16 cellular contexts compared by ENCODE assay signal in genomic region chr9:94981661-94982060, GRCh38.
A peak's percentile ranks its signal among the peaks of the same experiment; 100 is the strongest.
DNase-seq lines count a peak whose midpoint lies in the region; ATAC-seq and TF ChIP-seq lines count a peak whose summit lies in the region.
"Had no signal": no experiment of that assay in that cellular context is flagged by ENCODE, and none has a peak within 500 bp of the region (broad histone marks: within the 10 kb centered on the region; RNA-seq: fewer than 3 reads in every experiment).

No MANE protein-coding gene starts in this region.

- H3K36me3 Mint-ChIP-seq in osteocyte (ENCODE audit: unreplicated experiment): peaks cover 15% of the 10 kb centered on the region
- H3K36me3 Mint-ChIP-seq in CD8-positive, alpha-beta T cell: peaks cover 17% of the 10 kb centered on the region

- no peaks in the 10 kb centered on the region for H3K9me3 Mint-ChIP-seq in osteocyte (ENCODE audit: unreplicated experiment)
- no peaks in the 10 kb centered on the region for H3K9me3 Mint-ChIP-seq in CD8-positive, alpha-beta T cell
- H3K9me3 Mint-ChIP-seq: CD4-positive, alpha-beta T cell had no signal

- H3K9ac ChIP-seq in liver (ENCODE audit: low read depth in 1 of 2, low read length in 2 of 2): no peak overlapping the region

- H3K4me3 ChIP-seq in liver (ENCODE audit: low read depth in 1 of 3, low read length in 3 of 3): no peak overlapping the region
- no peak overlapping the region for H3K4me3 ChIP-seq in right lobe of liver
- H3K4me3 ChIP-seq in effector memory CD4-positive, alpha-beta T cell (ENCODE audit: insufficient read depth, low read depth, low read length, poor library complexity, severe bottlenecking): no peak overlapping the region
- no peak overlapping the region for H3K4me3 ChIP-seq in CD8-positive, alpha-beta T cell (ENCODE audit: low read depth, low read length)

- CTCF ChIA-PET in CD8-positive, alpha-beta T cell (lab: Charles Lee): no interaction called here

- DNase-seq in right lobe of liver: no peak
- peak; percentile 67 for DNase-seq in islet precursor cell
- DNase-seq in osteocyte (ENCODE audit: extremely low spot score, unreplicated experiment): no peak
- DNase-seq in NCI-H187 (lab: John Stamatoyannopoulos, UW): no peak
- no peak for DNase-seq in stimulated activated CD4-positive, alpha-beta T cell treated with anti-CD3 and anti-CD28 coated beads, Interleukin-1b, Interleukin-23, amount 100 ng/mL, for 48 hours
- no peak for DNase-seq in effector memory CD4-positive, alpha-beta T cell
- no peak for DNase-seq in CD8-positive, alpha-beta T cell
- DNase-seq: Calu3; CD4-positive, alpha-beta T cell; GF-D8; NCI-H1105 treated with DMSO at 0.1 percent for 48 hours; NCI-H1694 treated with DMSO at 0.1 percent for 48 hours; NCI-H2107; NCI-H510A treated with DMSO at 0.1 percent for 48 hours; SHP77 had no signal

- H3K4me1 ChIP-seq in liver (ENCODE audit: control insufficient read depth in 4 of 4, insufficient read depth in 4 of 4, low read length in 3 of 4): peaks cover 2 to 19% (median 13%) of the 10 kb centered on the region in 4 donors
- peaks cover 0 to 41% (median 17%) of the 10 kb centered on the region in 4 donors for H3K4me1 ChIP-seq in right lobe of liver
- no peaks in the 10 kb centered on the region for H3K4me1 ChIP-seq in effector memory CD4-positive, alpha-beta T cell (ENCODE audit: control insufficient read depth, insufficient read depth, low read length, poor library complexity, severe bottlenecking)
- H3K4me1 ChIP-seq in CD8-positive, alpha-beta T cell (ENCODE audit: insufficient read depth, low read length): peaks cover 13% of the 10 kb centered on the region

- H3K4me1 Mint-ChIP-seq in osteocyte (ENCODE audit: unreplicated experiment): peaks cover 28% of the 10 kb centered on the region
- H3K4me1 Mint-ChIP-seq in CD8-positive, alpha-beta T cell (ENCODE audit: low read depth): peaks cover 13% of the 10 kb centered on the region

- no peak for TF ChIP-seq RAD21 in liver (IDR thresholded peaks at IDR 0.05)

- no peaks in the 10 kb centered on the region for H3K9me3 ChIP-seq in liver (ENCODE audit: control insufficient read depth in 4 of 4, low read length in 3 of 4)
- H3K9me3 ChIP-seq in right lobe of liver: no peaks in the 10 kb centered on the region
- H3K9me3 ChIP-seq in effector memory CD4-positive, alpha-beta T cell (ENCODE audit: control insufficient read depth, low read length): no peaks in the 10 kb centered on the region
- H3K9me3 ChIP-seq in CD8-positive, alpha-beta T cell (ENCODE audit: low read length): no peaks in the 10 kb centered on the region

- 96% methylated on average over 4 of the region's 4 CpGs for WGBS in liver
- 92% methylated on average over 4 of the region's 4 CpGs for WGBS in right lobe of liver (ENCODE audit: insufficient coverage, low coverage, low lambda C conversion rate, missing lambda C conversion rate)

- H3K27me3 ChIP-seq in liver (ENCODE audit: control insufficient read depth in 4 of 4, insufficient read depth in 4 of 4, low read length in 3 of 4) (no peaks in the 10 kb centered on the region), right lobe of liver (no peaks in the 10 kb centered on the region)
- no peaks in the 10 kb centered on the region for H3K27me3 ChIP-seq in effector memory CD4-positive, alpha-beta T cell (replicated peaks; ENCODE audit: control insufficient read depth, insufficient read depth, low read length, poor library complexity, severe bottlenecking)
- H3K27me3 ChIP-seq in CD8-positive, alpha-beta T cell (ENCODE audit: insufficient read depth, low read length): no peaks in the 10 kb centered on the region

- H3K27me3 Mint-ChIP-seq in osteocyte (ENCODE audit: unreplicated experiment): no peaks in the 10 kb centered on the region
- H3K27me3 Mint-ChIP-seq in CD8-positive, alpha-beta T cell (ENCODE audit: low read depth): peaks cover 5% of the 10 kb centered on the region
- H3K27me3 Mint-ChIP-seq: CD4-positive, alpha-beta T cell had no signal

- H3K4me3 Mint-ChIP-seq in osteocyte (ENCODE audit: unreplicated experiment): no peak overlapping the region
- H3K4me3 Mint-ChIP-seq in CD8-positive, alpha-beta T cell: no peak overlapping the region
- H3K4me3 Mint-ChIP-seq: CD4-positive, alpha-beta T cell had no signal

- no peak for TF ChIP-seq CTCF in liver (IDR thresholded peaks at IDR 0.05; ENCODE audit: low read depth, low read length, missing input control)
- no peak for TF ChIP-seq CTCF in right lobe of liver (IDR thresholded peaks at IDR 0.05)
- TF ChIP-seq CTCF in osteocyte (IDR thresholded peaks at IDR 0.05): no peak
- TF ChIP-seq CTCF in CD8-positive, alpha-beta T cell (IDR thresholded peaks at IDR 0.05): no peak

- POLR2A ChIA-PET in CD8-positive, alpha-beta T cell (lab: Charles Lee): no interaction called here

- no peak for ATAC-seq in right lobe of liver
- ATAC-seq in CD8-positive, alpha-beta T cell: no peak

- peak overlapping the region; percentile 27 for H3K27ac Mint-ChIP-seq in osteocyte (ENCODE audit: unreplicated experiment)
- H3K27ac Mint-ChIP-seq in CD8-positive, alpha-beta T cell: no peak overlapping the region
- H3K27ac Mint-ChIP-seq: CD4-positive, alpha-beta T cell had no signal

- H3K36me3 ChIP-seq in liver (ENCODE audit: control insufficient read depth in 4 of 4, insufficient read depth in 3 of 4, low read depth in 1 of 4, low read length in 3 of 4): no peaks in the 10 kb centered on the region
- no peaks in the 10 kb centered on the region for H3K36me3 ChIP-seq in right lobe of liver
- H3K36me3 ChIP-seq in effector memory CD4-positive, alpha-beta T cell (ENCODE audit: control insufficient read depth, insufficient read depth, low read length): no peaks in the 10 kb centered on the region
- H3K36me3 ChIP-seq in CD8-positive, alpha-beta T cell (ENCODE audit: insufficient read depth, low read length): no peaks in the 10 kb centered on the region

- peak overlapping the region; percentile 4 to 19 for H3K27ac ChIP-seq in liver (ENCODE audit: low read depth in 1 of 2, low read length in 2 of 2)
- peak overlapping the region in 1 of 3 donors; percentile 8 for H3K27ac ChIP-seq in right lobe of liver
- H3K27ac ChIP-seq in effector memory CD4-positive, alpha-beta T cell (ENCODE audit: insufficient read depth, low read length, poor library complexity, severe bottlenecking): no peak overlapping the region
- H3K27ac ChIP-seq in CD8-positive, alpha-beta T cell (ENCODE audit: low read depth, low read length): no peak overlapping the region

- intact Hi-C loops in right lobe of liver (cut with DNase I): no loop called here
- intact Hi-C loops in CD8-positive, alpha-beta T cell (cut with DNase I, micrococcal nuclease): no loop called here

- TF ChIP-seq POLR2A in right lobe of liver (IDR thresholded peaks at IDR 0.05): no peak

TF ChIP-seq in liver, 16 proteins besides CTCF, POLR2A, EP300 and RAD21 (continues in another document):
- TF ChIP-seq EGR1 (IDR thresholded peaks at IDR 0.05; ENCODE audit: low read depth in 2 of 2): no peak
- TF ChIP-seq ZBTB33 (IDR thresholded peaks at IDR 0.05): no peak
- no peak for TF ChIP-seq MAX (IDR thresholded peaks at IDR 0.05)
- TF ChIP-seq RXRA (IDR thresholded peaks at IDR 0.05): no peak
- TF ChIP-seq HNF4G (IDR thresholded peaks at IDR 0.05): no peak
- TF ChIP-seq HNF4A (conservative IDR thresholded peaks at IDR 0.05): no peak
- no peak for TF ChIP-seq SP1 (IDR thresholded peaks at IDR 0.05)
- no peak for TF ChIP-seq JUND (IDR thresholded peaks at IDR 0.05)
- no peak for TF ChIP-seq FOXA1 (IDR thresholded peaks at IDR 0.05)
- TF ChIP-seq ATF3 (IDR thresholded peaks at IDR 0.05): no peak
- no peak for TF ChIP-seq YY1 (IDR thresholded peaks at IDR 0.05)
- TF ChIP-seq NR2F2 (IDR thresholded peaks at IDR 0.05): no peak
- no peak for TF ChIP-seq TAF1 (conservative IDR thresholded peaks at IDR 0.05)
- no peak for TF ChIP-seq FOXA2 (IDR thresholded peaks at IDR 0.05)

Comparison
In these comparisons a context has a peak if more than half of its experiments do, and no peak if none do; other contexts are left out.
1. H3K27ac ChIP-seq: peak in liver (2 of 2); none in effector memory CD4-positive, alpha-beta T cell (single experiment) and CD8-positive, alpha-beta T cell (single experiment).